Comparison of ENCODE assay signal across 13 cellular contexts in the genomic region with DNA sequence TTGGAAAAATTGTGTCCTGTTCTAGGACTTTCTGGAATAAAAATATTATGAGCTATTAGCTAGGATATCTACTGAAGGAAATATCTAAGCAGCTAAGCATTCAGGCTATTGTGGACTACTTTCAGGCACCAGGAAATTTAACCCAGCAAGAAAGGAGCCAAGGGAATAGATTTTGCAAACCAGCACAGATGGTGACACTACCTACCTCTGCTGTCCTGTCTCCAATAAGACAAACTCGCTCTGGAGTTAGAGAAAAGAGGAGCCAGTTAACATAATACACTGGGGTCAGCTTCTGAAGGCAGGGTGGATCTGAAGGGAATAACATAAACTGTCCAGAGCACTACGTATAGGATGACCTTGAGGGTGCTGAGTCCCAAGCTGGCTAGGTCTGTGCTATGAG.
A peak's percentile ranks its signal among the peaks of the same experiment; 100 is the strongest.
DNase-seq lines count a peak whose midpoint lies in the region; ATAC-seq and TF ChIP-seq lines count a peak whose summit lies in the region.
"Had no signal": no experiment of that assay in that cellular context is flagged by ENCODE, and none has a peak within 500 bp of the region (broad histone marks: within the 10 kb centered on the region; RNA-seq: fewer than 3 reads in every experiment).

No MANE protein-coding gene starts in this region.

- H3K23ac ChIP-seq in H9 (ENCODE audit: insufficient read length, low read depth, low read length) = no peak overlapping the region

- no peak overlapping the region for H3K4ac ChIP-seq in H9 (ENCODE audit: low read depth, low read length)

- peaks cover 80% of the 10 kb centered on the region for H3K4me1 Mint-ChIP-seq in CD4-positive, alpha-beta T cell (ENCODE audit: low read depth)
- H3K4me1 Mint-ChIP-seq in H9 = peaks cover 8 to 13% of the 10 kb centered on the region in 2 experiments
- peaks cover 50% of the 10 kb centered on the region for H3K4me1 Mint-ChIP-seq in activated CD8-positive, alpha-beta T cell treated with anti-CD3 and anti-CD28 coated beads, Interleukin-2, amount 10 ng/mL, durations not matched to agents 7 days and 5 days (ENCODE audit: low read depth)
- H3K4me1 Mint-ChIP-seq in Calu3 (ENCODE audit: low read depth, unreplicated experiment) = peaks cover 6% of the 10 kb centered on the region

- H2AFZ ChIP-seq in H9 (ENCODE audit: low read length) = no peak overlapping the region

- no peak for ATAC-seq in CD4-positive, alpha-beta T cell (ENCODE audit: poor library complexity)
- no peak for ATAC-seq in activated CD8-positive, alpha-beta T cell treated with anti-CD3 and anti-CD28 coated beads, Interleukin-2, amount 10 ng/mL, durations not matched to agents 7 days and 5 days
- ATAC-seq in GM21360 (IDR thresholded peaks at IDR 0.05; ENCODE audit: unreplicated experiment) (no peak), sciatic nerve (no peak)

- WGBS in H9 (ENCODE audit: extremely low coverage, insufficient read length, low lambda C conversion rate) = no CpG with 5 or more reads among the region's 2 CpGs

- POLR2A ChIA-PET in CD4-positive, alpha-beta T cell (lab: Charles Lee) = interaction anchor here (0.7 to 3.8 kb wide), 4 partner anchors 19 to 329 kb away, joined by 3 to 22 read pairs (median 12); no protein-coding TSS in a partner anchor
- POLR2A ChIA-PET in activated CD8-positive, alpha-beta T cell treated with anti-CD3 and anti-CD28 coated beads, Interleukin-2, amount 10 ng/mL, durations not matched to agents 7 days and 5 days (lab: Charles Lee) = interaction anchor here (0.9 to 1.8 kb wide), 2 partner anchors 22 to 307 kb away, joined by 3 to 8 read pairs; no protein-coding TSS in a partner anchor

- H3K9me3 Mint-ChIP-seq in CD4-positive, alpha-beta T cell = no peaks in the 10 kb centered on the region
- H3K9me3 Mint-ChIP-seq in H9 (no peaks in the 10 kb centered on the region), Calu3 (ENCODE audit: low read depth, unreplicated experiment) (no peaks in the 10 kb centered on the region)
- H3K9me3 Mint-ChIP-seq in activated CD8-positive, alpha-beta T cell treated with anti-CD3 and anti-CD28 coated beads, Interleukin-2, amount 10 ng/mL, durations not matched to agents 7 days and 5 days (ENCODE audit: insufficient read depth) = no peaks in the 10 kb centered on the region
- H3K9me3 Mint-ChIP-seq: memory B cell had no signal

- H2AK5ac ChIP-seq in H9 (ENCODE audit: insufficient read length, low read length) = no peak overlapping the region

- H3K27me3 ChIP-seq in CD4-positive, alpha-beta T cell (ENCODE audit: control insufficient read depth, insufficient read depth, low read length) = no peaks in the 10 kb centered on the region
- H3K27me3 ChIP-seq in H9 (ENCODE audit: insufficient read depth, low read length) (no peaks in the 10 kb centered on the region), kidney epithelial cell (ENCODE audit: control insufficient read depth, insufficient read depth, low read length) (no peaks in the 10 kb centered on the region), right atrium auricular region (no peaks in the 10 kb centered on the region)
- H3K27me3 ChIP-seq: colonic mucosa, MG63 had no signal

- no peak overlapping the region for H3K14ac ChIP-seq in H9 (ENCODE audit: insufficient read depth, low read length)

- no peak overlapping the region for H4K91ac ChIP-seq in H9 (ENCODE audit: insufficient read length, low read depth, low read length)

- no peak overlapping the region for H3T11ph ChIP-seq in H9 (ENCODE audit: low read length)

- no peak overlapping the region for H2BK15ac ChIP-seq in H9 (ENCODE audit: low read depth, low read length)

- intact Hi-C loops in CD4-positive, alpha-beta T cell (cut with DNase I, micrococcal nuclease) = no loop called here
- intact Hi-C loops in Calu3 (cut with micrococcal nuclease; ENCODE audit: unreplicated experiment) = loop anchor here (5.0 to 10.0 kb wide), 2 partner anchors 157 to 504 kb away; no protein-coding TSS in a partner anchor
- intact Hi-C loops in sciatic nerve (cut with DNase I) = no loop called here

- H3K9ac ChIP-seq in H9 (ENCODE audit: extremely low read depth, insufficient read length, low read length) = no peak overlapping the region

- H3K4me3 ChIP-seq in kidney epithelial cell (ENCODE audit: low read depth, low read length) (no peak overlapping the region), right atrium auricular region (no peak overlapping the region)
- H3K4me3 ChIP-seq: colonic mucosa, MG63 had no signal

- no peak overlapping the region for H2BK12ac ChIP-seq in H9 (ENCODE audit: insufficient read length, low read depth, low read length)

- H3K4me2 ChIP-seq in H9 (ENCODE audit: insufficient read depth, insufficient read length, low read length) = no peak overlapping the region

- no peaks in the 10 kb centered on the region for H3K79me1 ChIP-seq in H9 (ENCODE audit: insufficient read depth, low read depth, low read length, poor library complexity, severe bottlenecking)

- no peaks in the 10 kb centered on the region for H3K36me3 Mint-ChIP-seq in CD4-positive, alpha-beta T cell (ENCODE audit: low read depth)
- H3K36me3 Mint-ChIP-seq in H9 (ENCODE audit: insufficient read depth in 1 of 3, low read depth in 3 of 3) = no peaks in the 10 kb centered on the region
- no peaks in the 10 kb centered on the region for H3K36me3 Mint-ChIP-seq in activated CD8-positive, alpha-beta T cell treated with anti-CD3 and anti-CD28 coated beads, Interleukin-2, amount 10 ng/mL, durations not matched to agents 7 days and 5 days (ENCODE audit: low read depth)
- H3K36me3 Mint-ChIP-seq in Calu3 (ENCODE audit: insufficient read depth, unreplicated experiment) = no peaks in the 10 kb centered on the region
- H3K36me3 Mint-ChIP-seq: memory B cell had no signal

- peak overlapping the region; percentile 97 for H3K27ac Mint-ChIP-seq in CD4-positive, alpha-beta T cell
- H3K27ac Mint-ChIP-seq in H9 (no peak overlapping the region), Calu3 (ENCODE audit: unreplicated experiment) (no peak overlapping the region)
- H3K27ac Mint-ChIP-seq in activated CD8-positive, alpha-beta T cell treated with anti-CD3 and anti-CD28 coated beads, Interleukin-2, amount 10 ng/mL, durations not matched to agents 7 days and 5 days = peak overlapping the region; percentile 13
- H3K27ac Mint-ChIP-seq: memory B cell had no signal

- no peaks in the 10 kb centered on the region for H3K36me3 ChIP-seq in kidney epithelial cell (ENCODE audit: control insufficient read depth, insufficient read depth, low read length)
- H3K36me3 ChIP-seq in right atrium auricular region = no peaks in the 10 kb centered on the region
- H3K36me3 ChIP-seq: colonic mucosa, MG63 had no signal

- H2BK120ac ChIP-seq in H9 (ENCODE audit: low read depth, low read length, poor library complexity, severe bottlenecking) = no peak overlapping the region

- H3K27me3 Mint-ChIP-seq in CD4-positive, alpha-beta T cell = no peaks in the 10 kb centered on the region
- H3K27me3 Mint-ChIP-seq in H9 (ENCODE audit: low read depth) = peaks cover 4% of the 10 kb centered on the region
- no peaks in the 10 kb centered on the region for H3K27me3 Mint-ChIP-seq in activated CD8-positive, alpha-beta T cell treated with anti-CD3 and anti-CD28 coated beads, Interleukin-2, amount 10 ng/mL, durations not matched to agents 7 days and 5 days (ENCODE audit: low read depth)
- peaks cover 51% of the 10 kb centered on the region for H3K27me3 Mint-ChIP-seq in Calu3 (ENCODE audit: unreplicated experiment)

- no peaks in the 10 kb centered on the region for H3K79me2 ChIP-seq in H9 (ENCODE audit: insufficient read depth, low read length)

- CTCF ChIA-PET in CD4-positive, alpha-beta T cell (lab: Charles Lee) = interaction anchor here (0.9 kb wide), 1 partner anchor 22 kb away, joined by 3 read pairs; no protein-coding TSS in a partner anchor
- CTCF ChIA-PET in activated CD8-positive, alpha-beta T cell treated with anti-CD3 and anti-CD28 coated beads, Interleukin-2, amount 10 ng/mL, durations not matched to agents 7 days and 5 days (lab: Charles Lee) = interaction anchor here (0.9 to 13.7 kb wide), 7 partner anchors 18 to 522 kb away, joined by 3 to 440 read pairs (median 9); no protein-coding TSS in a partner anchor
- CTCF ChIA-PET in Calu3 (lab: Charles Lee) = no interaction called here

- H3K9me3 ChIP-seq in CD4-positive, alpha-beta T cell (ENCODE audit: control insufficient read depth, low read length) = no peaks in the 10 kb centered on the region
- H3K9me3 ChIP-seq in H9 (ENCODE audit: control insufficient read depth, low read depth, low read length) (no peaks in the 10 kb centered on the region), right atrium auricular region (no peaks in the 10 kb centered on the region)
- H3K9me3 ChIP-seq: colonic mucosa, MG63 had no signal

- H3K4me3 Mint-ChIP-seq in CD4-positive, alpha-beta T cell = peak overlapping the region; percentile 39
- H3K4me3 Mint-ChIP-seq in H9 = no peak overlapping the region
- no peak overlapping the region for H3K4me3 Mint-ChIP-seq in activated CD8-positive, alpha-beta T cell treated with anti-CD3 and anti-CD28 coated beads, Interleukin-2, amount 10 ng/mL, durations not matched to agents 7 days and 5 days
- H3K4me3 Mint-ChIP-seq in Calu3 (ENCODE audit: low read depth, unreplicated experiment) = no peak overlapping the region
- H3K4me3 Mint-ChIP-seq: memory B cell had no signal

- no peaks in the 10 kb centered on the region for H3K4me1 ChIP-seq in H9 (ENCODE audit: insufficient read depth, low read length)
- H3K4me1 ChIP-seq in right atrium auricular region = no peaks in the 10 kb centered on the region
- H3K4me1 ChIP-seq: colonic mucosa had no signal

- no peak for TF ChIP-seq CTCF in CD4-positive, alpha-beta T cell (IDR thresholded peaks at IDR 0.05)
- TF ChIP-seq CTCF in H9 (conservative IDR thresholded peaks at IDR 0.05) (peak; percentile 27; the same call in 2 of the 3 replicates), kidney epithelial cell (IDR thresholded peaks at IDR 0.05; ENCODE audit: insufficient read depth, low read length, poor library complexity, severe bottlenecking) (peak; percentile 19), Calu3 (IDR thresholded peaks at IDR 0.05; ENCODE audit: unreplicated experiment) (no peak), right atrium auricular region (IDR thresholded peaks at IDR 0.05) (no peak)

- no TSS peak for BruUV-seq in Calu3 (replicated peaks; lab: Mats Ljungman, UMichigan)

- no peak for DNase-seq in CD4-positive, alpha-beta T cell
- no peak for DNase-seq in H9
- no peak for DNase-seq in activated CD8-positive, alpha-beta T cell treated with anti-CD3 and anti-CD28 coated beads, Interleukin-2, amount 10 ng/mL, durations not matched to agents 7 days and 5 days
- DNase-seq in kidney epithelial cell (ENCODE audit: low read depth) = no peak
- no peak for DNase-seq in Calu3
- DNase-seq in sciatic nerve (ENCODE audit: low spot score) = no peak
- DNase-seq in right atrium auricular region (ENCODE audit: low spot score) = no peak
- DNase-seq: activated CD8-positive, alpha-beta memory T cell treated with anti-CD3 and anti-CD28 coated beads, Interleukin-2, amount 50 U/mL, for 48 hours; colonic mucosa; head of caudate nucleus; MG63 had no signal

- peak overlapping the region; percentile 54 for H3K27ac ChIP-seq in CD4-positive, alpha-beta T cell (ENCODE audit: low read depth, low read length)
- H3K27ac ChIP-seq in H9 (ENCODE audit: insufficient read length, low read depth, low read length) = no peak overlapping the region
- H3K27ac ChIP-seq in right atrium auricular region = no peak overlapping the region
- H3K27ac ChIP-seq: colonic mucosa had no signal

- no peaks in the 10 kb centered on the region for H3K23me2 ChIP-seq in H9 (ENCODE audit: insufficient read length, low read depth, low read length, poor library complexity, severe bottlenecking)

- H2BK5ac ChIP-seq in H9 (ENCODE audit: insufficient read length, low read length) = no peak overlapping the region

- no peaks in the 10 kb centered on the region for H4K20me1 ChIP-seq in H9 (ENCODE audit: control insufficient read depth, insufficient read depth, insufficient read length)

- no peak overlapping the region for H2BK20ac ChIP-seq in H9 (ENCODE audit: low read depth, low read length, poor library complexity, severe bottlenecking)

- H3K18ac ChIP-seq in H9 (ENCODE audit: insufficient read length, low read depth, low read length) = no peak overlapping the region

- no peak overlapping the region for H4K5ac ChIP-seq in H9 (ENCODE audit: insufficient read length, low read depth, low read length)

- no peak overlapping the region for H4K8ac ChIP-seq in H9 (replicated peaks; ENCODE audit: insufficient read length, low read depth, low read length)

- H3K56ac ChIP-seq in H9 (ENCODE audit: insufficient read length, low read depth, low read length) = no peak overlapping the region

Comparison
In these comparisons a context has a peak if more than half of its experiments do, and no peak if none do; other contexts are left out.
1. H3K27ac Mint-ChIP-seq: peak in CD4-positive, alpha-beta T cell (single experiment) and activated CD8-positive, alpha-beta T cell treated with anti-CD3 and anti-CD28 coated beads, Interleukin-2, amount 10 ng/mL, durations not matched to agents 7 days and 5 days (single experiment); none in H9 (0 of 3) and Calu3 (single experiment).
2. CTCF ChIP-seq: peak in H9 (single experiment) and kidney epithelial cell (single experiment); none in CD4-positive, alpha-beta T cell (single experiment), Calu3 (single experiment) and right atrium auricular region (0 of 2).